Comparison of ENCODE assay signal across 1 cellular context in genomic region chr17:74518582-74518981, GRCh38.
TF ChIP-seq lines count a peak whose summit lies in the region.

No MANE protein-coding gene starts in this region.

TF ChIP-seq in K562, 482 proteins besides CTCF, POLR2A, EP300 and RAD21:
- peak; percentile 96 for TF ChIP-seq ZNF431 (CRISPR knock-in tag; IDR thresholded peaks at IDR 0.05)
